Comparison of ENCODE assay signal across 7 cellular contexts in genomic region chr11:96545192-96545591, GRCh38.
A peak's percentile ranks its signal among the peaks of the same experiment; 100 is the strongest.
DNase-seq lines count a peak whose midpoint lies in the region; ATAC-seq, FAIRE-seq and TF ChIP-seq lines count a peak whose summit lies in the region.
"Not testable (repeated sequence)": the region's sequence is repeated elsewhere in the genome, so short reads cannot be mapped to it uniquely, and the experiment has no call there.

No MANE protein-coding gene starts in this region.

- not testable (repeated sequence) for H3K4me2 ChIP-seq in H9 (ENCODE audit: insufficient read depth, insufficient read length, low read length); K562 (ENCODE audit: insufficient read depth, low read length); neuronal stem cell (ENCODE audit: insufficient read depth, low read length, poor library complexity, severe bottlenecking)
- 0 out of 2 replicates have a peak overlapping the region, but pooled peaks have one; percentile 37 for H3K4me2 ChIP-seq in HepG2 (ENCODE audit: low read depth, low read length)

- not testable (repeated sequence) for DNase-seq in H9; LNCaP clone FGC (ENCODE audit: low read depth); Panc1 (ENCODE audit: low read depth, low spot score); K562 (ENCODE audit: extremely low read depth in 1 of 4, low spot score in 3 of 4); endodermal cell; HepG2 (ENCODE audit: low spot score); neuronal stem cell (ENCODE audit: low spot score)

- not testable (repeated sequence) for H3K9me3 Mint-ChIP-seq in H9
- peaks cover 11% of the 10 kb centered on the region for H3K9me3 Mint-ChIP-seq in endodermal cell

- not testable (repeated sequence) for H3K36me3 ChIP-seq in Panc1 (ENCODE audit: control insufficient read depth, insufficient read depth, low read length); K562 (ENCODE audit: control insufficient read depth, insufficient read depth, low read length); endodermal cell (ENCODE audit: control insufficient read depth, insufficient read depth, low read length); HepG2 (replicated peaks in 1 of 2; ENCODE audit: control insufficient read depth in 1 of 2, insufficient read depth in 2 of 2, low read length in 2 of 2); neuronal stem cell (replicated peaks in 1 of 2; ENCODE audit: control insufficient read depth in 2 of 2, insufficient read depth in 2 of 2, low read length in 2 of 2)

- intact Hi-C loops in Panc1 (cut with micrococcal nuclease; ENCODE audit: unreplicated experiment); K562 (cut with micrococcal nuclease); HepG2 (cut with micrococcal nuclease; ENCODE audit: unreplicated experiment): not testable (repeated sequence)

- not testable (repeated sequence) for H3K4me1 Mint-ChIP-seq in H9, endodermal cell

- BruUV-seq in Panc1 (replicated peaks; lab: Mats Ljungman, UMichigan); K562 (replicated peaks; lab: Mats Ljungman, UMichigan); HepG2 (replicated peaks; lab: Mats Ljungman, UMichigan): not testable (repeated sequence)

- H3K18ac ChIP-seq in H9 (ENCODE audit: insufficient read length, low read depth, low read length); neuronal stem cell (ENCODE audit: low read length): not testable (repeated sequence)

- in situ Hi-C loops in Panc1 (cut with HindIII; ENCODE audit: low pct_unique_long_range_greater_than_20kb, low sequenced_read_pairs); K562 (cut with MboI); HepG2 (cut with HindIII; ENCODE audit: extremely low pct_ligation_motif_present, low pct_unique_long_range_greater_than_20kb): not testable (repeated sequence)

- not testable (repeated sequence) for TF ChIP-seq RAD21 in K562 (CRISPR knock-in tag; conservative IDR thresholded peaks at IDR 0.05 in 1 of 2, IDR thresholded peaks at IDR 0.05 in 1 of 2); HepG2 (CRISPR knock-in tag; IDR thresholded peaks at IDR 0.05)

- not testable (repeated sequence) for H2BK15ac ChIP-seq in H9 (ENCODE audit: low read depth, low read length); neuronal stem cell (ENCODE audit: low read length)

- not testable (repeated sequence) for H3K27me3 ChIP-seq in H9 (ENCODE audit: insufficient read depth, low read length); Panc1 (ENCODE audit: control insufficient read depth, insufficient read depth, low read length); K562 (ENCODE audit: control insufficient read depth in 2 of 2, insufficient read depth in 2 of 2, low read length in 2 of 2); endodermal cell (ENCODE audit: control insufficient read depth, insufficient read depth, low read length, poor library complexity, severe bottlenecking); HepG2 (ENCODE audit: control insufficient read depth in 1 of 2, insufficient read depth in 2 of 2, low read length in 2 of 2); neuronal stem cell (ENCODE audit: control insufficient read depth in 3 of 3, insufficient read depth in 3 of 3, low read depth in 1 of 3, low read length in 3 of 3)

- not testable (repeated sequence) for H3K23ac ChIP-seq in H9 (ENCODE audit: insufficient read length, low read depth, low read length); neuronal stem cell (ENCODE audit: low read depth, low read length, poor library complexity)

- not testable (repeated sequence) for H4K91ac ChIP-seq in H9 (ENCODE audit: insufficient read length, low read depth, low read length); neuronal stem cell (ENCODE audit: low read depth, low read length, poor library complexity)

- H3K23me2 ChIP-seq in H9 (ENCODE audit: insufficient read length, low read depth, low read length, poor library complexity, severe bottlenecking): not testable (repeated sequence)

- not testable (repeated sequence) for H3K4me3 Mint-ChIP-seq in H9, endodermal cell

- not testable (repeated sequence) for H3K4ac ChIP-seq in H9 (ENCODE audit: low read depth, low read length); neuronal stem cell (ENCODE audit: low read length)

- TF ChIP-seq EP300 in K562 (IDR thresholded peaks at IDR 0.05; ENCODE audit: low read length); HepG2 (IDR thresholded peaks at IDR 0.05; ENCODE audit: low read depth in 2 of 2, low read length in 2 of 2); HepG2 (CRISPR knock-in tag; IDR thresholded peaks at IDR 0.05; ENCODE audit: borderline replicate concordance): not testable (repeated sequence)

- peak overlapping the region; percentile 31 for H3K4me3 ChIP-seq in LNCaP clone FGC (ENCODE audit: low read depth, low read length)
- H3K4me3 ChIP-seq in Panc1 (ENCODE audit: low read depth in 2 of 2, low read length in 2 of 2): peak overlapping the region; percentile 2 to 29; a peak in 1 of 4 replicates
- not testable (repeated sequence) for H3K4me3 ChIP-seq in K562
- H3K4me3 ChIP-seq in endodermal cell (ENCODE audit: low read length): peak overlapping the region; percentile 65
- H3K4me3 ChIP-seq in HepG2 (replicated peaks in 1 of 3; ENCODE audit: insufficient read depth in 1 of 3, low read depth in 2 of 3, low read length in 3 of 3): peak overlapping the region in 1 of 3 experiments; percentile 20; a peak in 3 of 6 replicates
- peak overlapping the region in 1 of 2 donors; percentile 55 for H3K4me3 ChIP-seq in neuronal stem cell (ENCODE audit: low read length in 2 of 2)

- H3K14ac ChIP-seq in H9 (ENCODE audit: insufficient read depth, low read length) (0 out of 2 replicates have a peak overlapping the region, but pooled peaks have one; percentile 4), neuronal stem cell (ENCODE audit: low read length) (peak overlapping the region; percentile 21)

- H3K79me1 ChIP-seq in H9 (ENCODE audit: insufficient read depth, low read depth, low read length, poor library complexity, severe bottlenecking); neuronal stem cell (ENCODE audit: low read depth, low read length): not testable (repeated sequence)

- H2BK20ac ChIP-seq in H9 (ENCODE audit: low read depth, low read length, poor library complexity, severe bottlenecking): not testable (repeated sequence)

- H3K79me2 ChIP-seq in H9 (ENCODE audit: insufficient read depth, low read length); K562 (ENCODE audit: control insufficient read depth, insufficient read depth, low read length); HepG2 (ENCODE audit: insufficient read depth, low read length): not testable (repeated sequence)

- not testable (repeated sequence) for H2BK5ac ChIP-seq in H9 (ENCODE audit: insufficient read length, low read length); neuronal stem cell (ENCODE audit: low read length)

- H2BK12ac ChIP-seq in H9 (ENCODE audit: insufficient read length, low read depth, low read length); neuronal stem cell (ENCODE audit: low read length): not testable (repeated sequence)

- H4K20me1 ChIP-seq in H9 (ENCODE audit: control insufficient read depth, insufficient read depth, insufficient read length); K562 (replicated peaks; ENCODE audit: control insufficient read depth, insufficient read depth, low read length); HepG2 (ENCODE audit: insufficient read depth, low read length): not testable (repeated sequence)

- not testable (repeated sequence) for H2BK120ac ChIP-seq in H9 (ENCODE audit: low read depth, low read length, poor library complexity, severe bottlenecking); neuronal stem cell (ENCODE audit: low read depth, low read length)

- ATAC-seq in Panc1, K562, HepG2: not testable (repeated sequence)

- FAIRE-seq in K562 (lab: Jason Lieb, UNC); HepG2 (lab: Jason Lieb, UNC): not testable (repeated sequence)

- CTCF ChIA-PET in Panc1 (lab: Charles Lee); K562 (lab: Yijun Ruan, JAX; ENCODE audit: low intra/inter-chr PET ratio); HepG2 (lab: Yijun Ruan, JAX; ENCODE audit: low intra/inter-chr PET ratio, low total read pairs): not testable (repeated sequence)

- not testable (repeated sequence) for H3K27me3 Mint-ChIP-seq in H9 (ENCODE audit: low read depth); endodermal cell (ENCODE audit: insufficient read depth)

- H3K27ac ChIP-seq in H9 (ENCODE audit: insufficient read length, low read depth, low read length); Panc1 (ENCODE audit: low read length); K562 (ENCODE audit: extremely low read depth, low read depth, low read length); endodermal cell (ENCODE audit: low read depth, low read length); HepG2 (ENCODE audit: extremely low read length, insufficient read depth, low read length); neuronal stem cell (replicated peaks; ENCODE audit: low read length): not testable (repeated sequence)

- TF ChIP-seq CTCF in H9 (conservative IDR thresholded peaks at IDR 0.05); LNCaP clone FGC (IDR thresholded peaks at IDR 0.05; ENCODE audit: control insufficient read depth, extremely low read depth, insufficient read depth); Panc1 (IDR thresholded peaks at IDR 0.05); K562 (IDR thresholded peaks at IDR 0.05 in 2 of 3, conservative IDR thresholded peaks at IDR 0.05 in 1 of 3; ENCODE audit: insufficient read depth in 2 of 3, low read depth in 1 of 3, low read length in 3 of 3); endodermal cell (conservative IDR thresholded peaks at IDR 0.05); HepG2 (CRISPR knock-in tag; IDR thresholded peaks at IDR 0.05): not testable (repeated sequence)

- H3K27ac Mint-ChIP-seq in H9, endodermal cell: not testable (repeated sequence)

- H2AFZ ChIP-seq in H9 (ENCODE audit: low read length); HepG2 (ENCODE audit: low read length): not testable (repeated sequence)
- H2AFZ ChIP-seq in K562 (ENCODE audit: low read depth, low read length): peak overlapping the region; percentile 45; the same call in 1 of the 2 replicates
- H2AFZ ChIP-seq in neuronal stem cell (ENCODE audit: low read length): peak overlapping the region; percentile 55

- WGBS in H9 (ENCODE audit: extremely low coverage, insufficient read length, low lambda C conversion rate): no CpG with 5 or more reads among the region's 8 CpGs
- 34% methylated on average over 8 of the region's 8 CpGs for WGBS in K562 (ENCODE audit: insufficient coverage, low coverage, missing lambda C conversion rate)
- WGBS in endodermal cell (ENCODE audit: insufficient coverage in 1 of 2, insufficient read length in 1 of 2), 2 experiments: 83 to 84% methylated on average over 6 to 8 of the region's 8 CpGs
- 18% methylated on average over 3 of the region's 8 CpGs for WGBS in HepG2 (ENCODE audit: low lambda C conversion rate)
- WGBS in neuronal stem cell (ENCODE audit: extremely low coverage in 2 of 2, insufficient read length in 2 of 2, insufficient replicate concordance in 1 of 2), 2 donors: no CpG with 5 or more reads among the region's 8 CpGs

- not testable (repeated sequence) for H3K36me3 Mint-ChIP-seq in H9 (ENCODE audit: insufficient read depth in 1 of 3, low read depth in 3 of 3); endodermal cell (ENCODE audit: low read depth)

- not testable (repeated sequence) for H3K4me1 ChIP-seq in H9 (ENCODE audit: insufficient read depth, low read length); Panc1 (ENCODE audit: control insufficient read depth, insufficient read depth, low read length); K562 (replicated peaks in 1 of 2; ENCODE audit: control insufficient read depth in 2 of 2, insufficient read depth in 2 of 2, low read length in 2 of 2); endodermal cell (ENCODE audit: control insufficient read depth, insufficient read depth, low read length); HepG2 (ENCODE audit: insufficient read depth, low read length); neuronal stem cell (ENCODE audit: control insufficient read depth in 2 of 2, insufficient read depth in 1 of 2, low read depth in 1 of 2, low read length in 2 of 2)

- not testable (repeated sequence) for H3T11ph ChIP-seq in H9 (ENCODE audit: low read length)

- POLR2A ChIA-PET in Panc1 (lab: Charles Lee); K562 (lab: Yijun Ruan, JAX); HepG2 (lab: Yijun Ruan, JAX): not testable (repeated sequence)

- H3K56ac ChIP-seq in H9 (ENCODE audit: insufficient read length, low read depth, low read length): not testable (repeated sequence)

- not testable (repeated sequence) for H3K9ac ChIP-seq in H9 (ENCODE audit: extremely low read depth, insufficient read length, low read length); K562 (ENCODE audit: insufficient read depth in 1 of 2, low read depth in 2 of 2, low read length in 2 of 2); endodermal cell (ENCODE audit: extremely low read depth, low read length, poor library complexity, severe bottlenecking); HepG2 (ENCODE audit: insufficient read depth, low read depth, low read length); neuronal stem cell (ENCODE audit: low read depth, low read length, poor library complexity)

- H3K9me1 ChIP-seq in K562 (ENCODE audit: control insufficient read depth, insufficient read depth, low read length): not testable (repeated sequence)

- not testable (repeated sequence) for TF ChIP-seq POLR2A in K562 (conservative IDR thresholded peaks at IDR 0.05); HepG2 (IDR thresholded peaks at IDR 0.05; ENCODE audit: insufficient read depth in 1 of 2, low read depth in 2 of 2, low read length in 2 of 2)

- not testable (repeated sequence) for H3K9me3 ChIP-seq in H9 (ENCODE audit: control insufficient read depth, low read depth, low read length); Panc1 (ENCODE audit: control insufficient read depth, insufficient read depth, low read depth, low read length); K562 (replicated peaks; ENCODE audit: control insufficient read depth, insufficient read depth, low read depth, low read length); endodermal cell (ENCODE audit: control insufficient read depth, low read length); HepG2 (ENCODE audit: low read length); neuronal stem cell (replicated peaks in 1 of 2; ENCODE audit: control insufficient read depth in 2 of 2, insufficient read depth in 1 of 2, low read depth in 1 of 2, low read length in 2 of 2)

- H4K5ac ChIP-seq in H9 (ENCODE audit: insufficient read length, low read depth, low read length): not testable (repeated sequence)

- not testable (repeated sequence) for H2AK5ac ChIP-seq in H9 (ENCODE audit: insufficient read length, low read length); neuronal stem cell (ENCODE audit: low read depth, low read length)

- not testable (repeated sequence) for H4K8ac ChIP-seq in H9 (replicated peaks; ENCODE audit: insufficient read length, low read depth, low read length); neuronal stem cell (ENCODE audit: low read depth, low read length)
